Comparison of ENCODE assay signal across 10 cellular contexts in the genomic region with DNA sequence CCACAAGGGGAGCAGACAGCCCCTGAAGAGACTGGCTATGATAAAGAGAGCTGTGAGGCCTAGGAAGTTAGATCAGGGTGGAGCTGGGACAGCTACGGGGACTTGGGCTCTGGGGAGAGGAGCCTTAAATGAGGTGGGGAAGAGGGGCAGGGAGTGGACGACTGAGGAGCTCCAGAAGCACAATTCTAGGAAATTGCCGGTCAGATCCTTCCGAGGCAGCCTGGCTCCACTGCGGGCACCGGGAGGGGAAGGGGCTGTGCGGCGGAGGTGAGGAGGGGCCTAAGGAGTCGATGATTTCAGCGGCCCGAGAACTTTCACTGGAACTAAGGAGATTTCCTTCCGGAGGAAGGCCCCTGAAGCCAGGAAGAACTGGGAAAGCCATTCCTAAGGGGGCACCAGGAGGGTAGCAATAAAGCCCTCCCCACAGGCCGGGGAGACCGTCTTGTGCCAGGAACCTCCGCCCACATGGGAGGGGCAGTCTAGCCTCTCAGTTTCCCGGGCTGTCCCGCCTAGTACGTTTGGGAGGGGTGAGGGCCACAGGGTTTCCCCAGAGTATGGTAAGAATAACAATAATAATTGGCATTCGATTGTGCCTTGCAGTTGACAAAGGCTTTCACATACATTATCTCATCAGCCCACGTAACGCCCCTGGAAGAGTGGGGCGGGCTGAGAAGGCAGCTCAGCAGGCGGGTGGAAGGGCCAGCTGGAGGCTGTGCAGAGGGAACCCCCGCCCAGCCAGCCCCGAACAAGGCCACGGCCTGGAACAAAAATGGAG. TPM values are rescaled to one million over a fixed set of nuclear protein-coding genes. Genes with fewer than 3 reads are reported as not detected.
DNase-seq lines count a peak whose midpoint lies in the region; ATAC-seq and TF ChIP-seq lines count a peak whose summit lies in the region.
"Had no signal": no experiment of that assay in that cellular context is flagged by ENCODE, and none has a peak within 500 bp of the region (broad histone marks: within the 10 kb centered on the region; RNA-seq: fewer than 3 reads in every experiment).

No MANE protein-coding gene starts in this region.

- TF ChIP-seq POLR2A in testis (IDR thresholded peaks at IDR 0.05) = no peak

- H3K4me3 ChIP-seq in esophagus (ENCODE audit: low read depth in 1 of 2, low read length in 2 of 2) (no peak overlapping the region), mononuclear cell (ENCODE audit: low read length) (peak overlapping the region; percentile 19), testis (peak overlapping the region; percentile 9 to 34), OCI-LY7 (ENCODE audit: low read depth, low read length, poor library complexity, severe bottlenecking) (no peak overlapping the region)

- ATAC-seq in HG02885 (IDR thresholded peaks at IDR 0.05; ENCODE audit: poor library complexity, unreplicated experiment) = no peak
- no peak for ATAC-seq in HG03025 (IDR thresholded peaks at IDR 0.05; ENCODE audit: low FRiP score, unreplicated experiment)

- 35 to 39% methylated on average over 26 of the region's 26 CpGs for WGBS in esophagus, 2 donors
- WGBS in testis, 2 donors = 6 to 16% methylated on average over 18 to 26 of the region's 26 CpGs

- intact Hi-C loops in testis (cut with DNase I; ENCODE audit: low total_unique reads) (no loop called here), OCI-LY7 (cut with micrococcal nuclease; ENCODE audit: unreplicated experiment) (no loop called here)

- H3K79me2 ChIP-seq in OCI-LY7 (ENCODE audit: insufficient read depth, low read depth, low read length) = no peaks in the 10 kb centered on the region

- CTCF ChIA-PET in OCI-LY7 (lab: Charles Lee; ENCODE audit: unreplicated experiment) = no interaction called here

- POLR2A ChIA-PET in OCI-LY7 (lab: Charles Lee) = interaction anchor here (2.1 kb wide), 1 partner anchor 30 kb away, joined by 5 read pairs; the partner anchor contains the start of gene INTS3

- TF ChIP-seq CTCF in testis (IDR thresholded peaks at IDR 0.05) = no peak
- TF ChIP-seq CTCF in OCI-LY7 (conservative IDR thresholded peaks at IDR 0.05; ENCODE audit: low read length) = no peak

- BruUV-seq in OCI-LY7 (replicated peaks; lab: Mats Ljungman, UMichigan) = no TSS peak

- no peak overlapping the region for H3K4me2 ChIP-seq in OCI-LY7 (ENCODE audit: low read length)

- H3K27ac ChIP-seq in esophagus (ENCODE audit: low read depth in 2 of 2, low read length in 1 of 2) (peak overlapping the region; percentile 38 to 84), testis (peak overlapping the region; percentile 66 to 82), OCI-LY7 (ENCODE audit: low read depth, low read length, poor library complexity, severe bottlenecking) (no peak overlapping the region)

- no peaks in the 10 kb centered on the region for H3K27me3 ChIP-seq in esophagus (ENCODE audit: control insufficient read depth in 1 of 2, insufficient read depth in 2 of 2, low read length in 2 of 2)
- no peaks in the 10 kb centered on the region for H3K27me3 ChIP-seq in mononuclear cell (ENCODE audit: insufficient read depth, low read length)
- H3K27me3 ChIP-seq in testis = no peaks in the 10 kb centered on the region

- H3K9me3 ChIP-seq in esophagus (ENCODE audit: control insufficient read depth in 2 of 2, insufficient read depth in 1 of 2, low read depth in 1 of 2, low read length in 1 of 2) (no peaks in the 10 kb centered on the region), mononuclear cell (ENCODE audit: low read depth, low read length) (no peaks in the 10 kb centered on the region), testis (no peaks in the 10 kb centered on the region), OCI-LY7 (ENCODE audit: low read length) (no peaks in the 10 kb centered on the region)

- H3K4me1 ChIP-seq in esophagus (ENCODE audit: control insufficient read depth in 2 of 2, insufficient read depth in 2 of 2, low read length in 1 of 2) (peaks cover 3 to 8% of the 10 kb centered on the region in 2 donors), mononuclear cell (ENCODE audit: insufficient read depth, low read length) (peaks cover 12% of the 10 kb centered on the region), testis (peaks cover 22% of the 10 kb centered on the region), OCI-LY7 (ENCODE audit: insufficient read depth, low read length, poor library complexity, severe bottlenecking) (no peaks in the 10 kb centered on the region)

- no peak overlapping the region for H2AFZ ChIP-seq in OCI-LY7 (ENCODE audit: low read length)

- H4K20me1 ChIP-seq in OCI-LY7 (ENCODE audit: insufficient read depth, low read length) = no peaks in the 10 kb centered on the region

- DNase-seq in NCI-H226 = peak; percentile 91
- DNase-seq in testis = peak; percentile 67
- no peak for DNase-seq in COLO668 (lab: John Stamatoyannopoulos, UW; ENCODE audit: unreplicated experiment)
- DNase-seq in OCI-LY7 (ENCODE audit: low spot score) = no peak
- DNase-seq: activated T-cell treated with anti-CD3 and anti-CD28 coated beads, Interleukin-2, amount 50 U/mL, for 4 hours; NCI-H1930 had no signal

- no peaks in the 10 kb centered on the region for H3K9me2 ChIP-seq in OCI-LY7 (ENCODE audit: insufficient read depth, low read length)

- H3K36me3 ChIP-seq in esophagus (ENCODE audit: control insufficient read depth in 2 of 2, insufficient read depth in 2 of 2, low read length in 1 of 2) = no peaks in the 10 kb centered on the region
- no peaks in the 10 kb centered on the region for H3K36me3 ChIP-seq in testis (ENCODE audit: low read depth, missing control alignments)
- H3K36me3 ChIP-seq in OCI-LY7 (ENCODE audit: insufficient read depth, low read length) = no peaks in the 10 kb centered on the region

RNA-seq across cellular contexts. Expression of gene NPR1, which starts 19.6 kb away (rescaled TPM):
- polyA plus RNA-seq in esophagus (1 to 10 TPM; 2.2 to 3.6 TPM), testis (ENCODE audit: insufficient read depth, low read depth, low replicate concordance) (10.7 TPM)
- total RNA-seq in mononuclear cell (not detected), testis (1 to 10 TPM; 2.5 to 4.3 TPM), OCI-LY7 (2022) (not detected in 2 replicates)
- total RNA-seq in OCI-LY7 (2014; rRNA removed; shearing (Covaris generic)) = 0.03 TPM in 1 of 2 replicates, not detected in the other

RNA-seq across cellular contexts. Expression of gene ILF2, which starts 27.3 kb away (rescaled TPM):
- 10 to 100 TPM; 22.5 to 99.9 TPM for polyA plus RNA-seq in esophagus
- total RNA-seq in mononuclear cell = 138 TPM
- total RNA-seq in testis = 100 to 1,000 TPM; 150 to 153 TPM
- polyA plus RNA-seq in testis (ENCODE audit: insufficient read depth, low read depth, low replicate concordance) = 295 TPM
- total RNA-seq in OCI-LY7 (2014; rRNA removed; shearing (Covaris generic)) = 287 and 300 TPM in 2 replicates
- 319 and 334 TPM in 2 replicates for total RNA-seq in OCI-LY7 (2022)

RNA-seq across cellular contexts. Expression of gene INTS3, which starts 29.8 kb away (rescaled TPM):
- polyA plus RNA-seq in esophagus (10 to 100 TPM; 16.4 to 30.8 TPM), testis (ENCODE audit: insufficient read depth, low read depth, low replicate concordance) (66.1 TPM)
- total RNA-seq in mononuclear cell (11.6 TPM), testis (100 to 1,000 TPM; 113 to 121 TPM), OCI-LY7 (2022) (65.8 and 67.3 TPM in 2 replicates)
- total RNA-seq in OCI-LY7 (2014; rRNA removed; shearing (Covaris generic)) = 31.6 and 33.5 TPM in 2 replicates

RNA-seq across cellular contexts. Expression of gene SNAPIN, which starts 39.6 kb away (rescaled TPM):
- 10 to 100 TPM; 20.0 to 35.3 TPM for polyA plus RNA-seq in esophagus
- 10.2 TPM for total RNA-seq in mononuclear cell
- total RNA-seq in testis = 10 to 100 TPM; 57.4 to 61.7 TPM
- 48.9 TPM for polyA plus RNA-seq in testis (ENCODE audit: insufficient read depth, low read depth, low replicate concordance)
- 33.2 and 44.5 TPM in 2 replicates for total RNA-seq in OCI-LY7 (2014; rRNA removed; shearing (Covaris generic))
- total RNA-seq in OCI-LY7 (2022) = 31.1 and 33.7 TPM in 2 replicates

Comparison
In these comparisons a context has a peak if more than half of its experiments do, and no peak if none do; other contexts are left out.
1. DNase-seq: peak in NCI-H226 (single experiment) and testis (single experiment); none in COLO668 (single experiment) and OCI-LY7 (single experiment).
2. H3K4me3 ChIP-seq: peak in mononuclear cell (single experiment) and testis (2 of 2); none in esophagus (0 of 2) and OCI-LY7 (single experiment).